6 cellular contexts compared by ENCODE assay signal in the genomic region with DNA sequence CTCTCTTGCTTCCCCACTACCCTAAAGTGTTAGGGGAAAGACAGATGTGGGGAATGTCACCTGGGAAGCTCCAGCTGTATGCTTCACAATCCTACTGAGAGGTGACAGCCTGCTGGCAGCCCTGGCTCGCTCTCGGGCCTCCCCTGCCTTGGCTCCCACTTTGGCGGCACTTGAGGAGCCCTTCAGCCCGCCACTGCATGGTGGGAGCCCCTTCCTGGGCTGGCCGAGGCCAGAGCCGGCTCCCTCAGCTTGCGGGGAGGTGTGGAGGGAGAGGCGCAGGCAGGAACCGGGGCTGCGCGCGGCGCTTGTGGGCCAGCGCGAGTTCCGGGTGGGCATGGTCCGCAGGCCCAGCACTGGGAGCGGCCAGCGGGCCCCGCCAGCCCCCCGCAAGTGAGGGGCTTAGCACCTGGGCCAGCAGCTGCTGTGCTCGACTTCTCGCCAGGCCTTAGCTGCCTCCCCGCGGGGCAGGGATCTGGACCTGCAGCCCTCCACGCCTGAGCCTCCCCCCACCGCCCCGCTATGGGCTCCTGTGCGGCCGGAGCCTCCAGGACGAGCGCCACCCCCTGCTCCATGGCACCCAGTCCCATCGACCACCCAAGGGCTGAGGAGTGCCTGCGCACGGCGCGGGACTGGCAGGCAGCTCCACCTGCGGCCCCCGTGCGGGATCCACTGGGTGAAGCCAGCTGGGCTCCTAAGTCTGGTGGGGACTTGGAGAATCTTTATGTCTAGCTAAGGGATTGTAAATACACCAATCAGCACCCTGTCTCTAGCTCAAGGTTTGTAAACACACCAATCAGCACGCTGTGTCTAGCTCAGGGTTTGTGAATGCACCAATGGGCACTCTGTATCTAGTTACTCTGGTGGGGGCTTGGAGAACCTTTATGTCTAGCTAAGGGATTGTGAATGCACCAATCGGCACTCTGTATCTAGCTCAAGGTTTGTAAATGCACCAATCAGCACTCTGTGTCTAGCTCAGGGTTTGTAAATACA. TPM values are rescaled to one million over a fixed set of nuclear protein-coding genes. Genes with fewer than 3 reads are reported as not detected.
"Had no signal": no experiment of that assay in that cellular context is flagged by ENCODE, and none has a peak within 500 bp of the region (broad histone marks: within the 10 kb centered on the region; RNA-seq: fewer than 3 reads in every experiment).

No MANE protein-coding gene starts in this region.

RNA-seq across cellular contexts. Expression of gene GOLGA6A, which starts 29.8 kb away (rescaled TPM):
- total RNA-seq: foreskin keratinocyte, left cardiac atrium, mammary epithelial cell, mucosa of descending colon, right atrium auricular region had no signal
- polyA plus RNA-seq: cardiac muscle cell, foreskin keratinocyte, mammary epithelial cell had no signal
